17 cellular contexts compared by ENCODE assay signal in genomic region chr4:72592076-72592475, GRCh38. TPM values are rescaled to one million over a fixed set of nuclear protein-coding genes. Genes with fewer than 3 reads are reported as not detected.
"Had no signal": no experiment of that assay in that cellular context is flagged by ENCODE, and none has a peak within 500 bp of the region (broad histone marks: within the 10 kb centered on the region; RNA-seq: fewer than 3 reads in every experiment).

No MANE protein-coding gene starts in this region.

- H3K36me3 ChIP-seq: heart left ventricle, ovary, thyroid gland had no signal

- H3K27ac ChIP-seq: coronary artery, heart left ventricle, ovary, thyroid gland had no signal

- H3K4me3 ChIP-seq: coronary artery, heart left ventricle, ovary, thyroid gland had no signal

- H3K9me3 ChIP-seq: heart left ventricle, ovary, thyroid gland had no signal

- H3K27me3 Mint-ChIP-seq: type B pancreatic cell had no signal

- H3K4me3 Mint-ChIP-seq: naive thymus-derived CD4-positive, alpha-beta T cell; nephron progenitor cell; type B pancreatic cell had no signal

- H3K4me1 Mint-ChIP-seq: naive thymus-derived CD4-positive, alpha-beta T cell; nephron progenitor cell had no signal

- H3K36me3 Mint-ChIP-seq: naive thymus-derived CD4-positive, alpha-beta T cell; type B pancreatic cell had no signal

- H3K4me1 ChIP-seq: heart left ventricle, thyroid gland had no signal

- H3K9me3 Mint-ChIP-seq: type B pancreatic cell had no signal

- H3K27ac Mint-ChIP-seq: naive thymus-derived CD4-positive, alpha-beta T cell; nephron progenitor cell; type B pancreatic cell had no signal

- DNase-seq: effector memory CD4-positive, alpha-beta T cell; heart left ventricle; hippocampal formation; left colon; left ventricle myocardium superior; naive thymus-derived CD4-positive, alpha-beta T cell; nephron progenitor cell; ovary; right cardiac atrium; small intestine; stimulated activated CD4-positive, alpha-beta T cell treated with anti-CD3 and anti-CD28 coated beads, Interleukin-12 subunit alpha, Interleukin-12 subunit beta, amount 100 ng/mL, for 4 hours; stimulated activated naive CD4-positive, alpha-beta T cell; thyroid gland had no signal

- FAIRE-seq: small intestine, urothelium cell line had no signal

- H3K27me3 ChIP-seq: heart left ventricle, ovary, thyroid gland had no signal

RNA-seq across cellular contexts. Expression of gene ADAMTS3, which starts 23.1 kb away (rescaled TPM):
- total RNA-seq: mononuclear cell had no signal
- polyA plus RNA-seq: naive thymus-derived CD4-positive, alpha-beta T cell had no signal
